ENCODE assay signal across 16 cellular contexts in the genomic region with DNA sequence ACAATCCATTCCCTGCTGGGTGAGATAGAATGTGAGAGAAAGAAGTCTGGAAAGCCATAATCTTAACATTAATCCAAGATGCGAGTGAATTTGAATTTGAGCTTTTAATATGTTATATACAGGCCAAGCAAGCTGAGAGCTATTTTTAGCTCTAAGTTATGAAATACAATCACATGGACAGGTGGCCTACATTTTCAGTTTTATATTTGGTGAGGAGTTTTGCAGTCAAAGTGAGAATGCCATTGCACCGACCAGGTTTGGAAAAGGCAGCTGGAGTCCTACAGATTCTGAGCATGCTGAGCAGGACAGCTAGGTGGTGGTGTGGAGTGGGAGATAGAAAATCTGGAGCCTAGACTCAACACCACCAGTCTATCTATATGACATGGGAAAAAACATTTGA. TPM values are rescaled to one million over a fixed set of nuclear protein-coding genes. Genes with fewer than 3 reads are reported as not detected.
DNase-seq lines count a peak whose midpoint lies in the region; ATAC-seq and TF ChIP-seq lines count a peak whose summit lies in the region.
"Had no signal": no experiment of that assay in that cellular context is flagged by ENCODE, and none has a peak within 500 bp of the region (broad histone marks: within the 10 kb centered on the region; RNA-seq: fewer than 3 reads in every experiment).

No MANE protein-coding gene starts in this region.

- H3K9ac ChIP-seq in colonic mucosa (ENCODE audit: low read depth in 2 of 2, low read length in 2 of 2), result no peak overlapping the region

- CTCF ChIA-PET in GM10248 (lab: Yijun Ruan, JAX), result interaction anchor here (1.0 to 1.5 kb wide), 4 partner anchors 8 to 28 kb away, joined by 3 to 6 read pairs (median 4); no protein-coding TSS in a partner anchor

- POLR2A ChIA-PET in GM10248 (lab: Yijun Ruan, JAX), result no interaction called here

- H3K4me3 ChIP-seq in choroid plexus epithelial cell (ENCODE audit: low read depth, low read length) (no peak overlapping the region), colonic mucosa (no peak overlapping the region)

- H3K9me3 ChIP-seq in colonic mucosa, result no peaks in the 10 kb centered on the region

- H3K4me1 ChIP-seq in colonic mucosa, result no peaks in the 10 kb centered on the region

- peak; percentile 55 for ATAC-seq in GM19452 (IDR thresholded peaks at IDR 0.05; ENCODE audit: unreplicated experiment)
- ATAC-seq in HG03064 (IDR thresholded peaks at IDR 0.05; ENCODE audit: low read depth, unreplicated experiment), result peak; percentile 69
- ATAC-seq: activated CD8-positive, alpha-beta T cell treated with anti-CD3 and anti-CD28 coated beads, Interleukin-2, amount 10 ng/mL, durations not matched to agents 7 days and 5 days; HepG2; stimulated activated naive CD8-positive, alpha-beta T cell treated with anti-CD3 and anti-CD28 coated beads, Interleukin-15, Interleukin-2, amounts not matched to agents 100 U/mL and 50 U/mL, for 24 hours had no signal

- TF ChIP-seq CTCF in GM10248 (IDR thresholded peaks at IDR 0.05; ENCODE audit: control extremely low read depth, extremely low read depth, low read depth, missing control alignments) (peak; percentile 17), choroid plexus epithelial cell (conservative IDR thresholded peaks at IDR 0.05; ENCODE audit: low read depth, low read length) (peak; percentile 3), colonic mucosa (IDR thresholded peaks at IDR 0.05) (no peak)

- no peak overlapping the region for H3K27ac ChIP-seq in colonic mucosa

- H3K27me3 ChIP-seq in colonic mucosa, result no peaks in the 10 kb centered on the region

- intact Hi-C loops in colonic mucosa (cut with DNase I), result no loop called here

- H3K36me3 ChIP-seq in colonic mucosa, result no peaks in the 10 kb centered on the region

- DNase-seq in GM10248 (ENCODE audit: extremely low spot score), result no peak
- DNase-seq in choroid plexus epithelial cell (ENCODE audit: low read depth), result no peak
- no peak for DNase-seq in NOMO-1 (lab: John Stamatoyannopoulos, UW; ENCODE audit: unreplicated experiment in 2 of 2)
- no peak for DNase-seq in SIG-M5 (lab: John Stamatoyannopoulos, UW)
- no peak for DNase-seq in GF-D8 (lab: John Stamatoyannopoulos, UW)
- no peak for DNase-seq in colonic mucosa
- DNase-seq: activated CD8-positive, alpha-beta T cell treated with anti-CD3 and anti-CD28 coated beads, Interleukin-2, amount 10 ng/mL, durations not matched to agents 7 days and 5 days; activated gamma-delta T cell; NCI-H1105; NCI-H526 treated with DMSO at 0.1 percent for 48 hours; retina; stimulated activated CD4-positive, alpha-beta T cell treated with anti-CD3 and anti-CD28 coated beads, Interleukin-4, amount 100 ng/mL, for 24 hours; stimulated activated naive CD8-positive, alpha-beta T cell treated with anti-CD3 and anti-CD28 coated beads, Interleukin-15, Interleukin-2, amounts not matched to agents 100 U/mL and 50 U/mL, for 24 hours had no signal

RNA-seq across cellular contexts. Expression of gene OR5B21, which starts 12.0 kb away (rescaled TPM):
- total RNA-seq in colonic mucosa, result not detected
- total RNA-seq: HepG2 had no signal

RNA-seq across cellular contexts. Expression of gene OR5B12, which starts 53.9 kb away (rescaled TPM):
- total RNA-seq in colonic mucosa, result not detected
- total RNA-seq: activated CD8-positive, alpha-beta T cell treated with anti-CD3 and anti-CD28 coated beads, Interleukin-2, amount 10 ng/mL, durations not matched to agents 7 days and 5 days; HepG2 had no signal
